6 cellular contexts compared by ENCODE assay signal in the genomic region with DNA sequence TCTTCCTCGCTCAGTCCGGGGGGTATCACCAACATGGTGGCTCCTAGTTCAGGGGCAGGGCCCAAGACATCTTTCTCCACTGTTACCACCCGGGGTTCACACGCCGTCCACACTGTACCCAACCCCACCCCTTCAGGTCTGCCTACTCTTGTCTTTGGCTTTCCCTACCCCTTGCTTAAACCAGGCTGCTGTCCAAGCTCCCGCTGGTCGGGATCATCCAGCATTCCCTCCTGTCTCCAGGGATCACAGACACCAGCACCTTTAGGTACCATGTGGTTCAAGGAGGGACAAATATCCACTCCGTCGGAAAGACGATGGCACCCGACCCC. TPM values are rescaled to one million over a fixed set of nuclear protein-coding genes. Genes with fewer than 3 reads are reported as not detected.
DNase-seq lines count a peak whose midpoint lies in the region; TF ChIP-seq lines count a peak whose summit lies in the region.

No MANE protein-coding gene starts in this region.

- H3K27ac ChIP-seq in SJCRH30 (peak overlapping the region; percentile 52), iPS-18a (ENCODE audit: low read length) (peak overlapping the region; percentile 36)

- peaks cover 28% of the 10 kb centered on the region for H3K36me3 ChIP-seq in SJCRH30
- peaks cover 52% of the 10 kb centered on the region for H3K36me3 ChIP-seq in iPS-18a (ENCODE audit: control insufficient read depth, low read depth, low read length)

- DNase-seq in GM13977 (ENCODE audit: low spot score) (peak; percentile 36), SJCRH30 (peak in 1 of 2 experiments; percentile 18), DMS114 treated with DMSO at 0.1 percent for 48 hours (lab: John Stamatoyannopoulos, UW; ENCODE audit: unreplicated experiment) (no peak), AML-193 (lab: John Stamatoyannopoulos, UW) (no peak), SIG-M5 (lab: John Stamatoyannopoulos, UW) (no peak)

- in situ Hi-C loops in GM13977 (cut with MboI; ENCODE audit: low pct_unique_long_range_greater_than_20kb, low sequenced_read_pairs, unreplicated experiment) = no loop called here

- H3K4me3 ChIP-seq in SJCRH30 (peak overlapping the region; percentile 76), iPS-18a (ENCODE audit: low read length) (peak overlapping the region; percentile 87)

- H3K9ac ChIP-seq in iPS-18a (ENCODE audit: low read length) = peak overlapping the region; percentile 83

- no peak for TF ChIP-seq CTCF in GM13977 (IDR thresholded peaks at IDR 0.05; ENCODE audit: extremely low read depth, insufficient read depth, missing control alignments)

- H3K27me3 ChIP-seq in SJCRH30 (no peaks in the 10 kb centered on the region), iPS-18a (ENCODE audit: control insufficient read depth, insufficient read depth, low read length) (no peaks in the 10 kb centered on the region)

- H3K9me3 ChIP-seq in SJCRH30 (replicated peaks) (no peaks in the 10 kb centered on the region), iPS-18a (ENCODE audit: control insufficient read depth, low read depth, low read length) (no peaks in the 10 kb centered on the region)

- peaks cover 3% of the 10 kb centered on the region; the same call in 1 of the 2 replicates for H3K4me1 ChIP-seq in SJCRH30
- H3K4me1 ChIP-seq in iPS-18a (ENCODE audit: control insufficient read depth, low read depth, low read length) = no peaks in the 10 kb centered on the region

RNA-seq across cellular contexts. Expression of a gene that starts 0.4 kb away (rescaled TPM):
- 66.3 and 70.1 TPM in 2 replicates for total RNA-seq in SJCRH30 (2014; rRNA removed; shearing (Covaris generic))

RNA-seq across cellular contexts. Expression of a gene that starts 0.6 kb away (rescaled TPM):
- total RNA-seq in SJCRH30 (2014; rRNA removed; shearing (Covaris generic)) = 27.3 and 37.4 TPM in 2 replicates

RNA-seq across cellular contexts. Expression of a gene that starts 12.5 kb away (rescaled TPM):
- not detected in 2 replicates for total RNA-seq in SJCRH30 (2014; rRNA removed; shearing (Covaris generic))

RNA-seq across cellular contexts. Expression of a gene that starts 13.6 kb away (rescaled TPM):
- total RNA-seq in SJCRH30 (2014; rRNA removed; shearing (Covaris generic)) = 13.8 and 17.8 TPM in 2 replicates

RNA-seq across cellular contexts. Expression of a gene that starts 23.5 kb away (rescaled TPM):
- 0.81 and 2.5 TPM in 2 replicates for total RNA-seq in SJCRH30 (2014; rRNA removed; shearing (Covaris generic))
